ENCODE assay signal across 1 cellular context in the genomic region with DNA sequence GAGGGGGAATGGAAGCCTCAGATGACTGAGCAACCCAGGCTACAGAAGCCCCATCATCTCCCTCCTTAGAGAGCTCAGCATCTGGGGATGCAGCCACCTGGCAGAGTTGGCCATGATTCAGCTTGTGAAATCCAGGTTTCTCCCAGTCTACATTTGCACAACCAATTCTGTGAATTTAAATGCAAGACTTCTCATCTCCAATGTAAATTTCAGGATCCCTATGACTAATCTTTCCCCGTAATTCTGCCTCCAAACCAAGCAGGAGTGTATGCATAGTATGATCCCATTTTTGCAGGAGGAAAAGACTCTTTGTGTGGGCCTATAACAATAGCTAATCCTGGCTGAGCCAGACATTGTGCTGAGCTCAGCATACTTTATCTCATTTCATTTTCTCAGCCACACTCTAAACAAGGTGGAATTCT.
TF ChIP-seq lines count a peak whose summit lies in the region.

No MANE protein-coding gene starts in this region.

TF ChIP-seq in WTC11, 78 proteins besides CTCF, POLR2A, EP300 and RAD21 (continued from another document):
- TF ChIP-seq, protein P1, sequence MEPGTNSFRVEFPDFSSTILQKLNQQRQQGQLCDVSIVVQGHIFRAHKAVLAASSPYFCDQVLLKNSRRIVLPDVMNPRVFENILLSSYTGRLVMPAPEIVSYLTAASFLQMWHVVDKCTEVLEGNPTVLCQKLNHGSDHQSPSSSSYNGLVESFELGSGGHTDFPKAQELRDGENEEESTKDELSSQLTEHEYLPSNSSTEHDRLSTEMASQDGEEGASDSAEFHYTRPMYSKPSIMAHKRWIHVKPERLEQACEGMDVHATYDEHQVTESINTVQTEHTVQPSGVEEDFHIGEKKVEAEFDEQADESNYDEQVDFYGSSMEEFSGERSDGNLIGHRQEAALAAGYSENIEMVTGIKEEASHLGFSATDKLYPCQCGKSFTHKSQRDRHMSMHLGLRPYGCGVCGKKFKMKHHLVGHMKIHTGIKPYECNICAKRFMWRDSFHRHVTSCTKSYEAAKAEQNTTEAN (CRISPR knock-in tag; IDR thresholded peaks at IDR 0.05) = no peak
- TF ChIP-seq PRRX2 (CRISPR knock-in tag; IDR thresholded peaks at IDR 0.05) (no peak), ZNF317 (CRISPR knock-in tag; IDR thresholded peaks at IDR 0.05; ENCODE audit: borderline replicate concordance, low read depth) (no peak)
TF ChIP-seq in WTC11: peak in this region for 0.
